Comparison of ENCODE assay signal across 17 cellular contexts in genomic region chr13:32253911-32254399, GRCh38.
DNase-seq lines count a peak whose midpoint lies in the region; ATAC-seq and TF ChIP-seq lines count a peak whose summit lies in the region.
"Had no signal": no experiment of that assay in that cellular context is flagged by ENCODE, and none has a peak within 500 bp of the region (broad histone marks: within the 10 kb centered on the region; RNA-seq: fewer than 3 reads in every experiment).

No MANE protein-coding gene starts in this region.

- H3K27me3 ChIP-seq in right cardiac atrium (ENCODE audit: control insufficient read depth, insufficient read depth), result no peaks in the 10 kb centered on the region
- no peaks in the 10 kb centered on the region for H3K27me3 ChIP-seq in upper lobe of left lung
- H3K27me3 ChIP-seq: SJSA1 had no signal

- H3K4me1 Mint-ChIP-seq in chondrocyte (ENCODE audit: low read depth), result peaks cover 38% of the 10 kb centered on the region
- peaks cover 13% of the 10 kb centered on the region for H3K4me1 Mint-ChIP-seq in progenitor cell of endocrine pancreas (ENCODE audit: low read depth)
- H3K4me1 Mint-ChIP-seq: B cell had no signal

- H3K9me3 ChIP-seq in right cardiac atrium (ENCODE audit: control insufficient read depth, low read length), result no peaks in the 10 kb centered on the region
- no peaks in the 10 kb centered on the region for H3K9me3 ChIP-seq in upper lobe of left lung
- H3K9me3 ChIP-seq: SJSA1 had no signal

- H3K4me3 Mint-ChIP-seq in chondrocyte (ENCODE audit: unreplicated experiment) (no peak overlapping the region), progenitor cell of endocrine pancreas (ENCODE audit: low read depth) (no peak overlapping the region)
- H3K4me3 Mint-ChIP-seq: B cell; effector memory CD8-positive, alpha-beta T cell; natural killer cell; stimulated activated naive CD8-positive, alpha-beta T cell treated with anti-CD3 and anti-CD28 coated beads, Interleukin-15, Interleukin-2, amounts not matched to agents 100 ng/mL and 50 ng/mL, for 24 hours had no signal

- peak overlapping the region; percentile 97 for H3K27ac ChIP-seq in right cardiac atrium (ENCODE audit: low read length)
- H3K27ac ChIP-seq in upper lobe of left lung, result peak overlapping the region; percentile 79 to 85 (median 80)
- H3K27ac ChIP-seq: SJSA1 had no signal

- TF ChIP-seq CTCF in chondrocyte (IDR thresholded peaks at IDR 0.05) (no peak), progenitor cell of endocrine pancreas (IDR thresholded peaks at IDR 0.05; ENCODE audit: unreplicated experiment) (no peak), upper lobe of left lung (IDR thresholded peaks at IDR 0.05) (no peak)

- TF ChIP-seq POLR2A in upper lobe of left lung (IDR thresholded peaks at IDR 0.05), result peak in 1 of 4 donors; percentile 57

- H3K27me3 Mint-ChIP-seq in chondrocyte (ENCODE audit: low read depth), result no peaks in the 10 kb centered on the region
- no peaks in the 10 kb centered on the region for H3K27me3 Mint-ChIP-seq in progenitor cell of endocrine pancreas
- H3K27me3 Mint-ChIP-seq: B cell; stimulated activated naive CD8-positive, alpha-beta T cell treated with anti-CD3 and anti-CD28 coated beads, Interleukin-15, Interleukin-2, amounts not matched to agents 100 ng/mL and 50 ng/mL, for 24 hours had no signal

- no peaks in the 10 kb centered on the region for H3K9me3 Mint-ChIP-seq in chondrocyte (ENCODE audit: low read depth)
- no peaks in the 10 kb centered on the region for H3K9me3 Mint-ChIP-seq in progenitor cell of endocrine pancreas (ENCODE audit: low read depth)
- H3K9me3 Mint-ChIP-seq: effector memory CD8-positive, alpha-beta T cell; natural killer cell; stimulated activated naive CD8-positive, alpha-beta T cell treated with anti-CD3 and anti-CD28 coated beads, Interleukin-15, Interleukin-2, amounts not matched to agents 100 ng/mL and 50 ng/mL, for 24 hours had no signal

- DNase-seq in chondrocyte (ENCODE audit: low spot score) (no peak), right cardiac atrium (no peak), progenitor cell of endocrine pancreas (ENCODE audit: low spot score, unreplicated experiment) (no peak), upper lobe of left lung (no peak), NCI-H526 (lab: John Stamatoyannopoulos, UW) (no peak), kidney glomerular epithelial cell (lab: John Stamatoyannopoulos, UW) (no peak)
- DNase-seq in activated CD4-positive, alpha-beta T cell treated with anti-CD3 and anti-CD28 coated beads for 1 hour, result no peak
- DNase-seq: activated gamma-delta T cell; effector memory CD8-positive, alpha-beta T cell; MV-4-11; natural killer cell; NCI-H2171 treated with DMSO at 0.1 percent for 48 hours had no signal

- H3K4me3 ChIP-seq in right cardiac atrium (ENCODE audit: low read length), result peak overlapping the region; percentile 48
- peak overlapping the region in 3 of 4 donors; percentile 29 to 47 (median 45) for H3K4me3 ChIP-seq in upper lobe of left lung
- H3K4me3 ChIP-seq: SJSA1 had no signal

- peak in 1 of 4 donors; percentile 3 for TF ChIP-seq EP300 in upper lobe of left lung (IDR thresholded peaks at IDR 0.05)

- H3K36me3 Mint-ChIP-seq in chondrocyte (ENCODE audit: low read depth), result peaks cover 16% of the 10 kb centered on the region
- H3K36me3 Mint-ChIP-seq in progenitor cell of endocrine pancreas (ENCODE audit: insufficient read depth), result peaks cover 1% of the 10 kb centered on the region

- H3K36me3 ChIP-seq in upper lobe of left lung, result peaks cover 0 to 10% (median 4%) of the 10 kb centered on the region in 4 donors
- H3K36me3 ChIP-seq: SJSA1 had no signal

- H3K27ac Mint-ChIP-seq in chondrocyte (ENCODE audit: unreplicated experiment) (peak overlapping the region; percentile 74), progenitor cell of endocrine pancreas (peak overlapping the region; percentile 22)
- H3K27ac Mint-ChIP-seq: B cell; effector memory CD8-positive, alpha-beta T cell; natural killer cell; stimulated activated naive CD8-positive, alpha-beta T cell treated with anti-CD3 and anti-CD28 coated beads, Interleukin-15, Interleukin-2, amounts not matched to agents 100 ng/mL and 50 ng/mL, for 24 hours had no signal

- WGBS in right cardiac atrium, result 42% methylated on average over 14 of the region's 14 CpGs
- WGBS in upper lobe of left lung, 2 donors, result 42 to 54% methylated on average over 14 of the region's 14 CpGs

- intact Hi-C loops in right cardiac atrium (cut with DNase I), result loop anchor here in 1 of 4 donors (5.0 kb wide), 1 partner anchor 58 kb away; no protein-coding TSS in a partner anchor

- ATAC-seq in right cardiac atrium, result peak; percentile 56 to 85
- ATAC-seq in upper lobe of left lung (ENCODE audit: low FRiP score in 2 of 2), result peak; percentile 43 to 83
- ATAC-seq in HG02840 (IDR thresholded peaks at IDR 0.05; ENCODE audit: low FRiP score, unreplicated experiment), result no peak
- ATAC-seq: effector memory CD8-positive, alpha-beta T cell; HCT116; natural killer cell had no signal

- H3K4me1 ChIP-seq in right cardiac atrium (ENCODE audit: control insufficient read depth, insufficient read depth, low read length) (peaks cover 5% of the 10 kb centered on the region), upper lobe of left lung (peaks cover 6 to 20% (median 11%) of the 10 kb centered on the region in 4 donors)
- H3K4me1 ChIP-seq: SJSA1 had no signal
